ENCODE assay signal across 12 cellular contexts in genomic region chr18:48844271-48844670, GRCh38.
"Had no signal": no experiment of that assay in that cellular context is flagged by ENCODE, and none has a peak within 500 bp of the region (broad histone marks: within the 10 kb centered on the region; RNA-seq: fewer than 3 reads in every experiment).

No MANE protein-coding gene starts in this region.

- H3K36me3 ChIP-seq: tibial nerve had no signal

- H3K9me3 Mint-ChIP-seq: activated CD4-positive, alpha-beta memory T cell treated with anti-CD3 and anti-CD28 coated beads for 36 hours; endodermal cell had no signal

- H3K27me3 ChIP-seq: tibial nerve had no signal

- H3K27me3 Mint-ChIP-seq: activated CD4-positive, alpha-beta memory T cell treated with anti-CD3 and anti-CD28 coated beads for 36 hours had no signal

- DNase-seq: activated CD4-positive, alpha-beta memory T cell treated with anti-CD3 and anti-CD28 coated beads for 36 hours; activated CD4-positive, alpha-beta T cell treated with anti-CD3 and anti-CD28 coated beads for 1 hour; activated naive CD4-positive, alpha-beta T cell treated with Interleukin-2 at 50 U/mL for 16 hours; activated T-cell treated with anti-CD3 and anti-CD28 coated beads, Interleukin-2, amount 50 U/mL, for 72 hours; central memory CD4-positive, alpha-beta T cell; dermis blood vessel endothelial cell; endodermal cell; erythroblast; hypothalamus; retina; small intestine had no signal

- H3K36me3 Mint-ChIP-seq: activated CD4-positive, alpha-beta memory T cell treated with anti-CD3 and anti-CD28 coated beads for 36 hours had no signal

- H3K4me3 Mint-ChIP-seq: activated CD4-positive, alpha-beta memory T cell treated with anti-CD3 and anti-CD28 coated beads for 36 hours; activated T-cell treated with anti-CD3 and anti-CD28 coated beads, Interleukin-2, amount 50 U/mL, for 72 hours; endodermal cell had no signal

- H3K4me3 ChIP-seq: tibial nerve had no signal

- H3K27ac ChIP-seq: tibial nerve had no signal

- H3K9me3 ChIP-seq: tibial nerve had no signal

- ATAC-seq: activated T-cell treated with anti-CD3 and anti-CD28 coated beads, Interleukin-2, amount 50 U/mL, for 72 hours had no signal

- H3K27ac Mint-ChIP-seq: activated CD4-positive, alpha-beta memory T cell treated with anti-CD3 and anti-CD28 coated beads for 36 hours; activated T-cell treated with anti-CD3 and anti-CD28 coated beads, Interleukin-2, amount 50 U/mL, for 72 hours; endodermal cell had no signal
